Comparison of ENCODE assay signal across 8 cellular contexts in genomic region chr6:7086488-7086887, GRCh38. TPM values are rescaled to one million over a fixed set of nuclear protein-coding genes. Genes with fewer than 3 reads are reported as not detected.
A peak's percentile ranks its signal among the peaks of the same experiment; 100 is the strongest.
DNase-seq lines count a peak whose midpoint lies in the region; ATAC-seq and TF ChIP-seq lines count a peak whose summit lies in the region.

No MANE protein-coding gene starts in this region.

- H3K27me3 Mint-ChIP-seq in chondrocyte (ENCODE audit: low read depth): no peaks in the 10 kb centered on the region
- no peaks in the 10 kb centered on the region for H3K27me3 Mint-ChIP-seq in naive thymus-derived CD8-positive, alpha-beta T cell

- POLR2A ChIA-PET in naive thymus-derived CD8-positive, alpha-beta T cell (lab: Charles Lee): interaction anchor here (0.6 to 3.0 kb wide), 9 partner anchors 8 to 476 kb away, joined by 3 to 24 read pairs (median 4); partner anchors contain the start of gene RREB1

- peak overlapping the region; percentile 56 for H3K27ac Mint-ChIP-seq in chondrocyte (ENCODE audit: unreplicated experiment)
- peak overlapping the region; percentile 77 to 95 (median 90) for H3K27ac Mint-ChIP-seq in naive thymus-derived CD8-positive, alpha-beta T cell

- peak overlapping the region; percentile 49 for H3K4me3 Mint-ChIP-seq in chondrocyte (ENCODE audit: unreplicated experiment)
- peak overlapping the region; percentile 73 to 89 (median 85) for H3K4me3 Mint-ChIP-seq in naive thymus-derived CD8-positive, alpha-beta T cell

- H3K9me3 Mint-ChIP-seq in chondrocyte (ENCODE audit: low read depth): no peaks in the 10 kb centered on the region
- peaks cover 0 to 15% (median 0%) of the 10 kb centered on the region in 9 donors for H3K9me3 Mint-ChIP-seq in naive thymus-derived CD8-positive, alpha-beta T cell

- no peak for TF ChIP-seq POLR2A in GM18505 (IDR thresholded peaks at IDR 0.05; ENCODE audit: borderline replicate concordance, extremely low read depth, insufficient read depth, insufficient read length)

- peak; percentile 19 for DNase-seq in RKO (ENCODE audit: low spot score)
- DNase-seq in chondrocyte (ENCODE audit: low spot score): no peak
- DNase-seq in naive thymus-derived CD8-positive, alpha-beta T cell: peak in 9 of 10 donors; percentile 7 to 52 (median 26)
- DNase-seq in DMS153 (lab: John Stamatoyannopoulos, UW): no peak
- no peak for DNase-seq in inferior parietal cortex (ENCODE audit: extremely low spot score)
- no peak for DNase-seq in DMS 273 (lab: John Stamatoyannopoulos, UW; ENCODE audit: unreplicated experiment)

- ATAC-seq in GM18505 (IDR thresholded peaks at IDR 0.05; ENCODE audit: unreplicated experiment): peak; percentile 65
- peak; percentile 77 for ATAC-seq in HG02759 (IDR thresholded peaks at IDR 0.05; ENCODE audit: unreplicated experiment)
- peak; percentile 71 to 82 for ATAC-seq in naive thymus-derived CD8-positive, alpha-beta T cell

- no peaks in the 10 kb centered on the region for H3K36me3 Mint-ChIP-seq in chondrocyte (ENCODE audit: low read depth)
- peaks cover 0 to 5% (median 0%) of the 10 kb centered on the region in 3 donors for H3K36me3 Mint-ChIP-seq in naive thymus-derived CD8-positive, alpha-beta T cell

- H3K4me1 Mint-ChIP-seq in chondrocyte (ENCODE audit: low read depth): peaks cover 22% of the 10 kb centered on the region
- peaks cover 19 to 49% (median 40%) of the 10 kb centered on the region in 4 donors for H3K4me1 Mint-ChIP-seq in naive thymus-derived CD8-positive, alpha-beta T cell

- TF ChIP-seq CTCF in chondrocyte (IDR thresholded peaks at IDR 0.05): no peak

RNA-seq across cellular contexts. Expression of gene RREB1, which starts 21.3 kb away (rescaled TPM):
- 25.7 to 29.5 TPM (median 28.4 TPM) in 3 replicates for total RNA-seq in chondrocyte
- 10 to 100 TPM; 47.1 to 53.0 TPM for total RNA-seq in naive thymus-derived CD8-positive, alpha-beta T cell
- 1 to 10 TPM; 2.5 to 5.8 (median 5.0) TPM for polyA plus RNA-seq in naive thymus-derived CD8-positive, alpha-beta T cell

Comparison
In these comparisons a context has a peak if more than half of its experiments do, and no peak if none do; other contexts are left out.
1. DNase-seq: peak in RKO (single experiment) and naive thymus-derived CD8-positive, alpha-beta T cell (9 of 10); none in chondrocyte (single experiment), DMS153 (single experiment), inferior parietal cortex (single experiment) and DMS 273 (single experiment).
2. Peak in every context shown above with its lines, with median percentiles within 50 percentile points of each other: ATAC-seq.